ENCODE assay signal across 1 cellular context in genomic region chr9:116491219-116491618, GRCh38.
TF ChIP-seq lines count a peak whose summit lies in the region.

No MANE protein-coding gene starts in this region.

TF ChIP-seq in HCT116, 20 proteins besides CTCF, POLR2A, EP300 and RAD21 (continued from another document):
- TF ChIP-seq CBX3 (IDR thresholded peaks at IDR 0.05; ENCODE audit: low read depth) (no peak), POLR2AphosphoS5 (IDR thresholded peaks at IDR 0.05; ENCODE audit: low read depth, low read length) (no peak), TCF7L2 (IDR thresholded peaks at IDR 0.05; ENCODE audit: borderline replicate concordance, extremely low read depth, insufficient read depth, insufficient read length) (no peak), ATF3 (IDR thresholded peaks at IDR 0.05) (no peak), SIN3A (IDR thresholded peaks at IDR 0.05; ENCODE audit: low read depth) (no peak), JUND (IDR thresholded peaks at IDR 0.05) (no peak), ZNF274 (IDR thresholded peaks at IDR 0.05; ENCODE audit: low read depth, low read length) (no peak)
